Comparison of ENCODE assay signal across 8 cellular contexts in genomic region chr1:183915634-183916510, GRCh38.
DNase-seq lines count a peak whose midpoint lies in the region; ATAC-seq and TF ChIP-seq lines count a peak whose summit lies in the region.

No MANE protein-coding gene starts in this region.

- H3K4me1 Mint-ChIP-seq in CD14-positive monocyte, result peaks cover 33% of the 10 kb centered on the region
- peaks cover 2 to 27% (median 11%) of the 10 kb centered on the region in 4 donors for H3K4me1 Mint-ChIP-seq in naive thymus-derived CD8-positive, alpha-beta T cell

- H3K27me3 ChIP-seq in KMS-11 (ENCODE audit: insufficient read depth, low read depth) (no peaks in the 10 kb centered on the region), PC-9 (ENCODE audit: insufficient read depth, low read depth) (no peaks in the 10 kb centered on the region)

- peaks cover 7% of the 10 kb centered on the region; the same call in 1 of the 2 replicates for H3K36me3 ChIP-seq in KMS-11 (ENCODE audit: insufficient read depth)
- H3K36me3 ChIP-seq in PC-9 (ENCODE audit: low read depth), result peaks cover 5% of the 10 kb centered on the region; the same call in 1 of the 2 replicates

- H3K4me3 ChIP-seq in KMS-11 (IDR thresholded peaks at IDR 0.05; ENCODE audit: insufficient read depth, low read depth, low read length) (no peak overlapping the region), PC-9 (no peak overlapping the region)

- H3K9me2 ChIP-seq in PC-9 (ENCODE audit: insufficient read depth), result no peaks in the 10 kb centered on the region

- H3F3A ChIP-seq in PC-9 (ENCODE audit: insufficient read depth, low read depth), result no peaks in the 10 kb centered on the region

- H3K27ac ChIP-seq in KMS-11 (peak overlapping the region; percentile 15; the same call in 1 of the 2 replicates), PC-9 (peak overlapping the region; percentile 29; the same call in 1 of the 2 replicates)

- 0 out of 2 replicates have a peak overlapping the region, but pooled peaks have one; percentile 1 for H2AFZ ChIP-seq in KMS-11 (ENCODE audit: low read depth)
- H2AFZ ChIP-seq in PC-9, result peak overlapping the region; percentile 70; the same call in 1 of the 2 replicates

- peak overlapping the region in 1 of 2 donors; percentile 7 for H3K4me3 Mint-ChIP-seq in CD14-positive monocyte
- H3K4me3 Mint-ChIP-seq in naive thymus-derived CD8-positive, alpha-beta T cell, result peak overlapping the region in 4 of 10 donors; percentile 1 to 72 (median 56)

- TF ChIP-seq CTCF in CD14-positive monocyte (IDR thresholded peaks at IDR 0.05) (peak; percentile 85), GM20000 (IDR thresholded peaks at IDR 0.05; ENCODE audit: extremely low read depth, missing control alignments) (peak; percentile 40), KMS-11 (conservative IDR thresholded peaks at IDR 0.05; ENCODE audit: low read depth, low read length) (peak; percentile 99), PC-9 (conservative IDR thresholded peaks at IDR 0.05) (peak; percentile 93)

- H4K20me1 ChIP-seq in KMS-11 (ENCODE audit: insufficient read depth), result no peaks in the 10 kb centered on the region
- no peaks in the 10 kb centered on the region for H4K20me1 ChIP-seq in PC-9 (ENCODE audit: insufficient read depth)

- H3K4me1 ChIP-seq in KMS-11 (ENCODE audit: low read depth, poor library complexity, severe bottlenecking), result peaks cover 58% of the 10 kb centered on the region
- H3K4me1 ChIP-seq in PC-9 (replicated peaks; ENCODE audit: insufficient read depth), result peaks cover 12% of the 10 kb centered on the region

- no peaks in the 10 kb centered on the region for H3K9me3 Mint-ChIP-seq in CD14-positive monocyte
- no peaks in the 10 kb centered on the region for H3K9me3 Mint-ChIP-seq in naive thymus-derived CD8-positive, alpha-beta T cell

- ATAC-seq in esophagus mucosa, result peak; percentile 97
- ATAC-seq in naive thymus-derived CD8-positive, alpha-beta T cell, result peak; percentile 91 to 93

- H3K9me3 ChIP-seq in PC-9 (ENCODE audit: insufficient read depth, low read depth), result no peaks in the 10 kb centered on the region

- DNase-seq in CD14-positive monocyte (ENCODE audit: low spot score) (peak; percentile 80), GM20000 (ENCODE audit: low spot score) (peak; percentile 68), PC-9 (peak; percentile 68 to 94)
- peak; percentile 52 for DNase-seq in activated T-cell treated with anti-CD3 and anti-CD28 coated beads, Interleukin-2, amount 50 U/mL, for 1 hour
- peak; percentile 32 to 85 (median 66) for DNase-seq in naive thymus-derived CD8-positive, alpha-beta T cell
- DNase-seq in stimulated activated CD8-positive, alpha-beta memory T cell treated with anti-CD3 and anti-CD28 coated beads, Interleukin-7, amount 100 ng/mL, for 48 hours (ENCODE audit: extremely low read depth in 1 of 2, low read depth in 1 of 2), result peak; percentile 26 to 69

- H3K36me3 Mint-ChIP-seq in CD14-positive monocyte, result peaks cover 0 to 3% of the 10 kb centered on the region in 2 donors
- peaks cover 0 to 6% (median 0%) of the 10 kb centered on the region in 3 donors for H3K36me3 Mint-ChIP-seq in naive thymus-derived CD8-positive, alpha-beta T cell

- intact Hi-C loops in CD14-positive monocyte (cut with micrococcal nuclease) (loop anchor here (5.0 to 10.0 kb wide), 2 partner anchors 111 to 264 kb away; partner anchors contain the start of genes APOBEC4 (in 1 of the 2) and RGL1 (in 1 of the 2)), PC-9 (cut with micrococcal nuclease; ENCODE audit: unreplicated experiment) (loop anchor here (1.0 to 5.0 kb wide), 7 partner anchors 112 to 746 kb away; partner anchors contain the start of gene ARPC5)

- POLR2A ChIA-PET in PC-9 (lab: Charles Lee; ENCODE audit: unreplicated experiment), result interaction anchor here (0.6 kb wide), 1 partner anchor 115 kb away, joined by 4 read pairs; no protein-coding TSS in a partner anchor
- POLR2A ChIA-PET in naive thymus-derived CD8-positive, alpha-beta T cell (lab: Charles Lee), result interaction anchor here (0.8 to 2.6 kb wide), 3 partner anchors 136 to 263 kb away, joined by 3 to 11 read pairs (median 3); partner anchors contain the start of gene TSEN15

- H3K79me2 ChIP-seq in KMS-11 (ENCODE audit: insufficient read depth, low read depth), result no peaks in the 10 kb centered on the region
- no peaks in the 10 kb centered on the region for H3K79me2 ChIP-seq in PC-9 (ENCODE audit: low read depth)

- BruUV-seq in PC-9 (replicated peaks; lab: Mats Ljungman, UMichigan), result no TSS peak

- H3K27me3 Mint-ChIP-seq in CD14-positive monocyte (ENCODE audit: low read depth in 3 of 3), result no peaks in the 10 kb centered on the region
- H3K27me3 Mint-ChIP-seq in naive thymus-derived CD8-positive, alpha-beta T cell, result no peaks in the 10 kb centered on the region

- H3K27ac Mint-ChIP-seq in CD14-positive monocyte, result peak overlapping the region in 4 of 7 donors; percentile 3 to 36 (median 20)
- peak overlapping the region in 6 of 10 donors; percentile 35 to 70 (median 56) for H3K27ac Mint-ChIP-seq in naive thymus-derived CD8-positive, alpha-beta T cell

- H3K4me2 ChIP-seq in KMS-11, result peak overlapping the region; percentile 22
- peak overlapping the region; percentile 65 for H3K4me2 ChIP-seq in PC-9

- CTCF ChIA-PET in PC-9 (lab: Charles Lee), result interaction anchor here (0.7 to 1.9 kb wide), 7 partner anchors 27 to 745 kb away, joined by 3 to 17 read pairs (median 5); no protein-coding TSS in a partner anchor

- H3K9ac ChIP-seq in KMS-11, result no peak overlapping the region; the same call in 1 of the 2 replicates

Comparison
In these comparisons a context has a peak if more than half of its experiments do, and no peak if none do; other contexts are left out.
1. CTCF ChIP-seq: peak in every context shown above with its lines; median percentile 99 in KMS-11; 93 in PC-9; 85 in CD14-positive monocyte; 40 in GM20000.